Comparison of ENCODE assay signal across 9 cellular contexts in the genomic region with DNA sequence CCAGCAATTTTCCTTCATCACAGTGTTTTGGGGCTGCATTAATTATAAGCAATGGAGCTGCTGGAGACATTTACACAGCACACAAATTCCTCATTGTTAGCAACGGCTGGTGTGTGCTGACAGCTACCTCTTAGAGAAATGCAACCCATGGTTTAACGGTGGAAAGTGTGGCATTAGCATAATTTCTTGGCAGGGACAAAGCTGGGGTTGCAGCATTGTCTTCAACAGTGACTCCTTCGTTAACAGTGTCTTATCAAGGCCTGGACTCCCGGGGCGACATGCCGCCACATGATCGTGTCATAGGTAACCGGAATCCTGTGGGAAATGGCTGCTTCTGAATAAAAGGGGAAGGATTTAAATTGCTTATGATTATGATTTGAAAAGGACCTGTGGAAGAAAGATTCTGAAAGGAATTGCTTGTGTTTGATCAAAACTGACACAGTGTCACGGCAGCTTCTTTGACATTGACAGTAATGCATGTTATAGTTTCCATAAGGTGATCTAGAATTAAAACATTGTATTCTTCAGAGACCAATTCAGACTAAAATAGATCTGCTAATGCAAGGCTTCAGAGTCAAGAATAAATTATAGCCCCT.
A peak's percentile ranks its signal among the peaks of the same experiment; 100 is the strongest.
DNase-seq lines count a peak whose midpoint lies in the region; ATAC-seq and TF ChIP-seq lines count a peak whose summit lies in the region.
"Had no signal": no experiment of that assay in that cellular context is flagged by ENCODE, and none has a peak within 500 bp of the region (broad histone marks: within the 10 kb centered on the region; RNA-seq: fewer than 3 reads in every experiment).

No MANE protein-coding gene starts in this region.

- no peak for ATAC-seq in GM21528 (IDR thresholded peaks at IDR 0.05; ENCODE audit: low FRiP score, unreplicated experiment)
- no peak for ATAC-seq in natural killer cell treated with Interleukin-12 subunit alpha and Interleukin-12 subunit beta and Interleukin-15 and Interleukin-18, amount 100 ng/mL, for 72 hours
- ATAC-seq: WTC11 had no signal

- no peaks in the 10 kb centered on the region for H3K27me3 Mint-ChIP-seq in natural killer cell treated with Interleukin-12 subunit alpha and Interleukin-12 subunit beta and Interleukin-15 and Interleukin-18, amount 100 ng/mL, for 72 hours

- POLR2A ChIA-PET in RWPE1 (lab: Yijun Ruan, JAX; ENCODE audit: low non-redundant PET): no interaction called here

- H3K4me1 Mint-ChIP-seq in natural killer cell treated with Interleukin-12 subunit alpha and Interleukin-12 subunit beta and Interleukin-15 and Interleukin-18, amount 100 ng/mL, for 72 hours (ENCODE audit: low read depth in 2 of 2): peaks cover 26 to 34% of the 10 kb centered on the region in 2 donors

- peak overlapping the region; percentile 48; the same call in 1 of the 2 replicates for H3K27ac ChIP-seq in RWPE1
- H3K27ac ChIP-seq: KMS-11 had no signal

- no peak for TF ChIP-seq CTCF in RWPE1 (conservative IDR thresholded peaks at IDR 0.05; ENCODE audit: low read depth)

- no peaks in the 10 kb centered on the region for H3K36me3 Mint-ChIP-seq in natural killer cell treated with Interleukin-12 subunit alpha and Interleukin-12 subunit beta and Interleukin-15 and Interleukin-18, amount 100 ng/mL, for 72 hours
- H3K36me3 Mint-ChIP-seq: WTC11 had no signal

- H3K9me3 Mint-ChIP-seq in natural killer cell treated with Interleukin-12 subunit alpha and Interleukin-12 subunit beta and Interleukin-15 and Interleukin-18, amount 100 ng/mL, for 72 hours: no peaks in the 10 kb centered on the region
- H3K9me3 Mint-ChIP-seq: WTC11 had no signal

- CTCF ChIA-PET in RWPE1 (lab: Yijun Ruan, JAX): no interaction called here

- DNase-seq in NCI-H1417 treated with DMSO at 0.1 percent for 48 hours (lab: John Stamatoyannopoulos, UW): peak; percentile 23
- peak; percentile 47 for DNase-seq in RWPE1 (ENCODE audit: low spot score)
- DNase-seq in globus pallidus (ENCODE audit: low spot score): peak; percentile 7
- peak; percentile 73 for DNase-seq in retina
- DNase-seq in activated CD8-positive, alpha-beta memory T cell treated with anti-CD3 and anti-CD28 coated beads, Interleukin-2, amount 50 U/mL, for 48 hours: no peak
- no peak for DNase-seq in natural killer cell treated with Interleukin-12 subunit alpha and Interleukin-12 subunit beta and Interleukin-15 and Interleukin-18, amount 100 ng/mL, for 72 hours (ENCODE audit: low spot score)

- H3K27ac Mint-ChIP-seq in natural killer cell treated with Interleukin-12 subunit alpha and Interleukin-12 subunit beta and Interleukin-15 and Interleukin-18, amount 100 ng/mL, for 72 hours: no peak overlapping the region
- H3K27ac Mint-ChIP-seq: WTC11 had no signal

- no peak overlapping the region for H3K4me3 Mint-ChIP-seq in natural killer cell treated with Interleukin-12 subunit alpha and Interleukin-12 subunit beta and Interleukin-15 and Interleukin-18, amount 100 ng/mL, for 72 hours
- H3K4me3 Mint-ChIP-seq: WTC11 had no signal

Comparison
In these comparisons a context has a peak if more than half of its experiments do, and no peak if none do; other contexts are left out.
1. DNase-seq: peak in NCI-H1417 treated with DMSO at 0.1 percent for 48 hours (single experiment), RWPE1 (single experiment), globus pallidus (single experiment) and retina (single experiment); none in activated CD8-positive, alpha-beta memory T cell treated with anti-CD3 and anti-CD28 coated beads, Interleukin-2, amount 50 U/mL, for 48 hours (single experiment) and natural killer cell treated with Interleukin-12 subunit alpha and Interleukin-12 subunit beta and Interleukin-15 and Interleukin-18, amount 100 ng/mL, for 72 hours (single experiment).